17 cellular contexts compared by ENCODE assay signal in the genomic region with DNA sequence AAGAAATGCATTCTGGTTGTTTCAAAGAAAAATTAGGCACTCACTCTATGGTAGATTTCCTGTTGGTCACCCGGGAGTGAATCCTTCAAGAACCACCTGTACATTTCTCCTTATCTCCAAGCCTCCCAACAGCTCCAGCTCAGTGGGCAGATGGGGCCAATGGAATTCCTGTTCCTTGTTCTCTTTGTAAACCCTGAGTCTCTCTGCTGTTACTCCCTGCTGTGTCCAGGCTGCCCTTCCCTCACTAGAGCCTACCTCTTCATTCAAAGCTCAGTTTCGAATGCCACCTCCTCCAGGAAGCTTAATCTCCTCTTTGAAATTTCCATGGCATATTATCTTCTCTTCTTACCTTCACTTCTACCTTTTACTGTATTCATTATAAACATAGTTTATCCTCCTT. TPM values are rescaled to one million over a fixed set of nuclear protein-coding genes. Genes with fewer than 3 reads are reported as not detected.
"Had no signal": no experiment of that assay in that cellular context is flagged by ENCODE, and none has a peak within 500 bp of the region (broad histone marks: within the 10 kb centered on the region; RNA-seq: fewer than 3 reads in every experiment).

No MANE protein-coding gene starts in this region.

- H3K4me3 Mint-ChIP-seq: dendritic cell treated with granulocyte-macrophage colony-stimulating factor and Interleukin-4, amounts not matched to agents 40 ng/mL and 50 ng/mL, for 4 days; effector memory CD8-positive, alpha-beta T cell; naive thymus-derived CD8-positive, alpha-beta T cell had no signal

- H3K9me3 ChIP-seq: esophagus squamous epithelium, mucosa of descending colon, spleen, stomach, thoracic aorta, transverse colon had no signal

- H3K9me3 Mint-ChIP-seq: dendritic cell treated with granulocyte-macrophage colony-stimulating factor and Interleukin-4, amounts not matched to agents 40 ng/mL and 50 ng/mL, for 4 days; effector memory CD8-positive, alpha-beta T cell; naive thymus-derived CD8-positive, alpha-beta T cell had no signal

- H3K36me3 ChIP-seq: esophagus squamous epithelium, spleen, stomach, thoracic aorta, transverse colon had no signal

- H3K27ac ChIP-seq: esophagus squamous epithelium, spleen, stomach, thoracic aorta, transverse colon had no signal

- ATAC-seq: effector memory CD8-positive, alpha-beta T cell; left lobe of liver; mucosa of descending colon; naive thymus-derived CD8-positive, alpha-beta T cell; sciatic nerve had no signal

- H3K27ac Mint-ChIP-seq: dendritic cell treated with granulocyte-macrophage colony-stimulating factor and Interleukin-4, amounts not matched to agents 40 ng/mL and 50 ng/mL, for 4 days; effector memory CD8-positive, alpha-beta T cell had no signal

- DNase-seq: effector memory CD8-positive, alpha-beta T cell; esophagus squamous epithelium; foreskin fibroblast; islet precursor cell; mammary epithelial cell; mucosa of descending colon; naive thymus-derived CD8-positive, alpha-beta T cell; posterior cingulate gyrus; spleen; stimulated activated naive CD4-positive, alpha-beta T cell; stomach; substantia nigra; transverse colon had no signal

- H3K36me3 Mint-ChIP-seq: naive thymus-derived CD8-positive, alpha-beta T cell had no signal

- H3K4me3 ChIP-seq: esophagus squamous epithelium, mucosa of descending colon, spleen, stomach, thoracic aorta, transverse colon had no signal

RNA-seq across cellular contexts. Expression of gene BMPER, which starts 3.5 kb away (rescaled TPM):
- total RNA-seq: naive thymus-derived CD8-positive, alpha-beta T cell had no signal
- polyA plus RNA-seq: naive thymus-derived CD8-positive, alpha-beta T cell had no signal
